Comparison of ENCODE assay signal across 8 cellular contexts in the genomic region with DNA sequence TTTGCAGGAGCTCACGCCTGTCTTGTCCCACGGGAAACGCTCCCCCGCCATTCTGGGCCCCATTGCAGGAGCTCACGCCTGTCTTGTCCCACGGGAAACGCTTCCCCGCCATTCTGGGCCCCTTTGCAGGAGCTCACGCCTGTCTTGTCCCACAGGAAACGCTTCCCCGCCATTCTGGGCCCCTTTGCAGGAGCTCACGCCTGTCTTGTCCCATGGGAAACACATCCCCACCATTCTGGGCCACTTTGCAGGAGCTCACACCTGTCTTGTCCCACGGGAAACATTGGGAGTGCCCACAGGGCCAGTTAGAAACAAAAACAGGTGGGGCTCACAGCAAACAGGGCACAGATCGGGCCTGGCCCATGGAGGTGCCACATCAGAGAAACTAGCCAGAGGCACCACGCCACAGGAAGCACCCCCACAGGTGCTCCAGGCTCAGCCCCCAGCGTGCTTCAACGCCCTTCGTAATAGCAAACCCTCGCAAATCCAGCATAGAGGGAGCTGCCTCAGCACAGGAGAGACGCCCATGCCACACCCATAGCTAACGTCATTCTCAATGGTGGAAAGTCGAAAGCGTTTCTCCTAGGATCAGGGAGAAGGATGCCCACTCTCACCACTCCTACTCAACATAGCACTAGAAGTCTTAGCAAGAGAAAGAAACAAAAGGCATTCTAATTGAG.
A peak's percentile ranks its signal among the peaks of the same experiment; 100 is the strongest.
DNase-seq lines count a peak whose midpoint lies in the region; ATAC-seq and TF ChIP-seq lines count a peak whose summit lies in the region.
"Not testable (repeated sequence)": the region's sequence is repeated elsewhere in the genome, so short reads cannot be mapped to it uniquely, and the experiment has no call there.

No MANE protein-coding gene starts in this region.

- H3K36me3 ChIP-seq in HEK293 (ENCODE audit: control insufficient read depth in 2 of 2, insufficient read depth in 1 of 2, low read length in 2 of 2); heart left ventricle; mucosa of descending colon (ENCODE audit: low read depth): not testable (repeated sequence)

- DNase-seq in COLO829 (ENCODE audit: low spot score) = peak; percentile 54
- DNase-seq in NCI-H345 (lab: John Stamatoyannopoulos, UW) = peak; percentile 53
- peak; percentile 75 for DNase-seq in SW480 (ENCODE audit: low spot score)
- peak; percentile 75 for DNase-seq in cerebellar cortex (ENCODE audit: low spot score)
- DNase-seq in heart left ventricle = peak in 2 of 5 donors; percentile 42 to 60
- peak in 2 of 3 donors; percentile 5 to 50 for DNase-seq in mucosa of descending colon
- DNase-seq in stimulated activated CD4-positive, alpha-beta T cell treated with anti-CD3 and anti-CD28 coated beads, Interleukin-15, amount 100 ng/mL, for 48 hours (ENCODE audit: low read depth in 2 of 2) = peak; percentile 1 to 7

- not testable (repeated sequence) for TF ChIP-seq POLR2A in heart left ventricle (IDR thresholded peaks at IDR 0.05)

- H3K27me3 ChIP-seq in heart left ventricle = not testable (repeated sequence)

- POLR2A ChIA-PET in HEK293 (lab: Yijun Ruan, JAX) = not testable (repeated sequence)

- TF ChIP-seq CTCF in HEK293 (tag by site-specific recombination; IDR thresholded peaks at IDR 0.05); heart left ventricle (IDR thresholded peaks at IDR 0.05); mucosa of descending colon (IDR thresholded peaks at IDR 0.05): not testable (repeated sequence)

- 62 to 80% (median 68%) methylated on average over 19 to 22 of the region's 23 CpGs for WGBS in heart left ventricle, 4 donors

- H3K27ac ChIP-seq in HEK293 (ENCODE audit: extremely low read depth, low read depth, low read length) = not testable (repeated sequence)
- peak overlapping the region in 2 of 12 donors; percentile 39 to 50 for H3K27ac ChIP-seq in heart left ventricle

- not testable (repeated sequence) for H3K4me1 ChIP-seq in HEK293 (ENCODE audit: control insufficient read depth, insufficient read depth, low read length); heart left ventricle; mucosa of descending colon (ENCODE audit: low read depth)

- not testable (repeated sequence) for H3K9me3 ChIP-seq in HEK293 (ENCODE audit: control insufficient read depth, insufficient read depth, low read depth, low read length); heart left ventricle; mucosa of descending colon

- intact Hi-C loops in heart left ventricle (cut with DNase I); mucosa of descending colon (cut with DNase I, micrococcal nuclease): not testable (repeated sequence)

- not testable (repeated sequence) for H3K4me3 ChIP-seq in HEK293 (ENCODE audit: low read depth, low read length); mucosa of descending colon
- peak overlapping the region in 4 of 12 donors; percentile 21 to 34 (median 28) for H3K4me3 ChIP-seq in heart left ventricle

- CTCF ChIA-PET in HEK293 (lab: Yijun Ruan, JAX) = not testable (repeated sequence)

- ATAC-seq in heart left ventricle = peak in 3 of 4 donors; percentile 36 to 76 (median 49)
- ATAC-seq in mucosa of descending colon = not testable (repeated sequence)

TF ChIP-seq in HEK293, 187 proteins besides CTCF, POLR2A, EP300 and RAD21:
- TF ChIP-seq, protein P1, sequence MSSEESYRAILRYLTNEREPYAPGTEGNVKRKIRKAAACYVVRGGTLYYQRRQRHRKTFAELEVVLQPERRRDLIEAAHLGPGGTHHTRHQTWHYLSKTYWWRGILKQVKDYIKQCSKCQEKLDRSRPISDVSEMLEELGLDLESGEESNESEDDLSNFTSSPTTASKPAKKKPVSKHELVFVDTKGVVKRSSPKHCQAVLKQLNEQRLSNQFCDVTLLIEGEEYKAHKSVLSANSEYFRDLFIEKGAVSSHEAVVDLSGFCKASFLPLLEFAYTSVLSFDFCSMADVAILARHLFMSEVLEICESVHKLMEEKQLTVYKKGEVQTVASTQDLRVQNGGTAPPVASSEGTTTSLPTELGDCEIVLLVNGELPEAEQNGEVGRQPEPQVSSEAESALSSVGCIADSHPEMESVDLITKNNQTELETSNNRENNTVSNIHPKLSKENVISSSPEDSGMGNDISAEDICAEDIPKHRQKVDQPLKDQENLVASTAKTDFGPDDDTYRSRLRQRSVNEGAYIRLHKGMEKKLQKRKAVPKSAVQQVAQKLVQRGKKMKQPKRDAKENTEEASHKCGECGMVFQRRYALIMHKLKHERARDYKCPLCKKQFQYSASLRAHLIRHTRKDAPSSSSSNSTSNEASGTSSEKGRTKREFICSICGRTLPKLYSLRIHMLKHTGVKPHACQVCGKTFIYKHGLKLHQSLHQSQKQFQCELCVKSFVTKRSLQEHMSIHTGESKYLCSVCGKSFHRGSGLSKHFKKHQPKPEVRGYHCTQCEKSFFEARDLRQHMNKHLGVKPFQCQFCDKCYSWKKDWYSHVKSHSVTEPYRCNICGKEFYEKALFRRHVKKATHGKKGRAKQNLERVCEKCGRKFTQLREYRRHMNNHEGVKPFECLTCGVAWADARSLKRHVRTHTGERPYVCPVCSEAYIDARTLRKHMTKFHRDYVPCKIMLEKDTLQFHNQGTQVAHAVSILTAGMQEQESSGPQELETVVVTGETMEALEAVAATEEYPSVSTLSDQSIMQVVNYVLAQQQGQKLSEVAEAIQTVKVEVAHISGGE (tag by site-specific recombination; conservative IDR thresholded peaks at IDR 0.05; ENCODE audit: low read depth) = peak; percentile 47; the same call in 1 of the 2 replicates
